ENCODE assay signal across 28 cellular contexts in the genomic region with DNA sequence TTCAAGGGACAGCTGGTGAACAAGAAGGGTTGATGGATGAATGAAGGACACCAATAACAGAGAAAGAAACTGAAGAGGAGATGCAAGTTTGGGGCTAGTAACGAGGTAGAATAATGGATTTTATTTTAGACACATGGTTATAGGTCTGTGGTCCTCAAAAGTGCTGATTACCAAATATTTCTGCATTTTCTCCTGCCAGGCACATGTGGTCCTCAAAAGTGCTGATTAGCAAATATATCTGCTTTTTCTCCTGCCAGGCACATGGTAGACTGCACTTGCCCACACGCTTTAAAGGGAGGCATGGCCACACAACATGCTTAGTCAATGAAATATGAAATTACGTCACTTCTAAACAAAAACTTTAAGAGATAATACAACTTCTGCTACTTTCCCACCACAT.
"Had no signal": no experiment of that assay in that cellular context is flagged by ENCODE, and none has a peak within 500 bp of the region (broad histone marks: within the 10 kb centered on the region; RNA-seq: fewer than 3 reads in every experiment).

No MANE protein-coding gene starts in this region.

- H3K4me2 ChIP-seq: neural progenitor cell, smooth muscle cell had no signal

- H3K36me3 ChIP-seq: neural progenitor cell, ovary, transverse colon, upper lobe of right lung, uterus had no signal

- H3K4me1 ChIP-seq: parathyroid adenoma, psoas muscle, spleen, suprapubic skin, testis, tibial artery, transverse colon, upper lobe of right lung, uterus had no signal

- DNase-seq: natural killer cell; occipital lobe; ovary; posterior cingulate gyrus; psoas muscle; right cardiac atrium; spleen; stimulated activated CD4-positive, alpha-beta T cell treated with anti-CD3 and anti-CD28 coated beads, Interleukin-12 subunit alpha, Interleukin-12 subunit beta, amount 100 ng/mL, for 4 hours; stimulated activated CD4-positive, alpha-beta T cell treated with anti-CD3 and anti-CD28 coated beads, Interleukin-1b, Interleukin-23, amount 100 ng/mL, for 48 hours; stimulated activated CD4-positive, alpha-beta T cell treated with anti-CD3 and anti-CD28 coated beads, Interleukin-4, amount 100 ng/mL, for 1 hour; stimulated activated CD4-positive, alpha-beta T cell treated with anti-CD3 and anti-CD28 coated beads, Interleukin-4, amount 100 ng/mL, for 4 hours; stimulated activated CD8-positive, alpha-beta memory T cell treated with anti-CD3 and anti-CD28 coated beads, Interleukin-4, amount 100 ng/mL, for 48 hours; stimulated activated naive CD4-positive, alpha-beta T cell; stimulated activated naive CD8-positive, alpha-beta T cell treated with anti-CD3 and anti-CD28 coated beads, Interleukin-15, amount 100 ng/mL, for 72 hours; stimulated activated naive CD8-positive, alpha-beta T cell treated with anti-CD3 and anti-CD28 coated beads, Interleukin-15, Interleukin-2, amounts not matched to agents 100 U/mL and 50 U/mL, for 24 hours; substantia nigra; testis; tibial artery; transverse colon; upper lobe of right lung; uterus had no signal

- H2AFZ ChIP-seq: neural progenitor cell, parathyroid adenoma had no signal

- H3K27ac ChIP-seq: neural progenitor cell, ovary, parathyroid adenoma, psoas muscle, skin epidermis, spleen, suprapubic skin, testis, tibial artery, transverse colon, upper lobe of right lung, uterus had no signal

- H3K9ac ChIP-seq: neural progenitor cell, parathyroid adenoma had no signal

- H3K9me3 ChIP-seq: ovary, psoas muscle, spleen, suprapubic skin, testis, tibial artery, transverse colon, upper lobe of right lung, uterus had no signal

- H3K27me3 ChIP-seq: neural progenitor cell, ovary, spleen, suprapubic skin, testis, tibial artery, transverse colon, upper lobe of right lung, uterus had no signal

- ATAC-seq: natural killer cell; psoas muscle; right cardiac atrium; sciatic nerve; stimulated activated memory B cell treated with anti-CD40 and anti-IgM and Interleukin-4, amounts not matched to agents 10 μg/mL and 1 μg/mL and 100 μg/mL, for 72 hours; stimulated activated naive CD8-positive, alpha-beta T cell treated with anti-CD3 and anti-CD28 coated beads, Interleukin-15, amount 100 ng/mL, for 72 hours; stimulated activated naive CD8-positive, alpha-beta T cell treated with anti-CD3 and anti-CD28 coated beads, Interleukin-15, Interleukin-2, amounts not matched to agents 100 U/mL and 50 U/mL, for 24 hours; upper lobe of right lung had no signal

- H3K4me3 ChIP-seq: neural progenitor cell, ovary, psoas muscle, skin epidermis, smooth muscle cell, spleen, suprapubic skin, testis, tibial artery, transverse colon, upper lobe of right lung, uterus had no signal

- H3K79me2 ChIP-seq: parathyroid adenoma had no signal
